In genomic region chr1:208731976-208732821, GRCh38 we compare ENCODE assay signal across 8 cellular contexts.
DNase-seq lines count a peak whose midpoint lies in the region; ATAC-seq and TF ChIP-seq lines count a peak whose summit lies in the region.

No MANE protein-coding gene starts in this region.

- no peak overlapping the region for H3K27ac Mint-ChIP-seq in naive thymus-derived CD4-positive, alpha-beta T cell

- peak overlapping the region; percentile 40 for H3K4me3 ChIP-seq in right cardiac atrium (ENCODE audit: low read length)
- H3K4me3 ChIP-seq in naive thymus-derived CD4-positive, alpha-beta T cell (ENCODE audit: low read length), result no peak overlapping the region

- POLR2A ChIA-PET in naive thymus-derived CD4-positive, alpha-beta T cell (lab: Charles Lee), result no interaction called here

- WGBS in right cardiac atrium, result 29% methylated on average over 4 of the region's 4 CpGs

- CTCF ChIA-PET in naive thymus-derived CD4-positive, alpha-beta T cell (lab: Charles Lee), result no interaction called here

- H3K27me3 Mint-ChIP-seq in naive thymus-derived CD4-positive, alpha-beta T cell, result peaks cover 10 to 15% (median 13%) of the 10 kb centered on the region in 5 donors

- intact Hi-C loops in right cardiac atrium (cut with DNase I), result no loop called here
- intact Hi-C loops in Right ventricle myocardium superior (cut with DNase I), result no loop called here
- intact Hi-C loops in naive thymus-derived CD4-positive, alpha-beta T cell (cut with micrococcal nuclease), result no loop called here

- H3K36me3 ChIP-seq in naive thymus-derived CD4-positive, alpha-beta T cell (ENCODE audit: control insufficient read depth in 2 of 3, insufficient read depth in 3 of 3, low read length in 3 of 3), result no peaks in the 10 kb centered on the region

- H3K9me3 ChIP-seq in right cardiac atrium (ENCODE audit: control insufficient read depth, low read length), result no peaks in the 10 kb centered on the region
- no peaks in the 10 kb centered on the region for H3K9me3 ChIP-seq in naive thymus-derived CD4-positive, alpha-beta T cell (ENCODE audit: control insufficient read depth in 2 of 3, low read length in 3 of 3)

- peaks cover 0 to 8% (median 0%) of the 10 kb centered on the region in 11 donors for H3K9me3 Mint-ChIP-seq in naive thymus-derived CD4-positive, alpha-beta T cell

- ATAC-seq in right cardiac atrium (no peak), Right ventricle myocardium superior (ENCODE audit: poor library complexity) (no peak), HG03064 (IDR thresholded peaks at IDR 0.05; ENCODE audit: low read depth, unreplicated experiment) (peak; percentile 93), omental fat pad (ENCODE audit: low FRiP score) (no peak)
- no peak for ATAC-seq in naive thymus-derived CD4-positive, alpha-beta T cell

- no peak for TF ChIP-seq CTCF in omental fat pad (IDR thresholded peaks at IDR 0.05)

- no peaks in the 10 kb centered on the region for H3K36me3 Mint-ChIP-seq in naive thymus-derived CD4-positive, alpha-beta T cell

- H3K4me1 ChIP-seq in right cardiac atrium (ENCODE audit: control insufficient read depth, insufficient read depth, low read length), result no peaks in the 10 kb centered on the region
- H3K4me1 ChIP-seq in naive thymus-derived CD4-positive, alpha-beta T cell (ENCODE audit: control insufficient read depth in 2 of 2, insufficient read depth in 2 of 2, low read length in 2 of 2), result no peaks in the 10 kb centered on the region

- H3K4me3 Mint-ChIP-seq in naive thymus-derived CD4-positive, alpha-beta T cell, result peak overlapping the region in 7 of 10 donors; percentile 3 to 60 (median 16)

- peaks cover 0 to 8% (median 5%) of the 10 kb centered on the region in 7 donors for H3K4me1 Mint-ChIP-seq in naive thymus-derived CD4-positive, alpha-beta T cell

- DNase-seq in right cardiac atrium, result no peak
- DNase-seq in Right ventricle myocardium superior, result no peak
- peak; percentile 96 for DNase-seq in NCI-H748 (lab: John Stamatoyannopoulos, UW; ENCODE audit: unreplicated experiment)
- no peak for DNase-seq in naive thymus-derived CD4-positive, alpha-beta T cell
- DNase-seq in iPS-NIHi7 (ENCODE audit: extremely low spot score), result no peak
- DNase-seq in omental fat pad (ENCODE audit: low spot score), result no peak
- no peak for DNase-seq in activated gamma-delta T cell treated with Interleukin-2 at 50 U/mL for 16 hours

- H3K27me3 ChIP-seq in right cardiac atrium (ENCODE audit: control insufficient read depth, insufficient read depth), result peaks cover under 1% of the 10 kb centered on the region
- H3K27me3 ChIP-seq in naive thymus-derived CD4-positive, alpha-beta T cell (ENCODE audit: control insufficient read depth in 2 of 2, insufficient read depth in 2 of 2, low read length in 2 of 2), result no peaks in the 10 kb centered on the region

- no peak overlapping the region for H3K27ac ChIP-seq in right cardiac atrium (ENCODE audit: low read length)
- H3K27ac ChIP-seq in naive thymus-derived CD4-positive, alpha-beta T cell (ENCODE audit: low read depth, low read length), result no peak overlapping the region
